Comparison of ENCODE assay signal across 8 cellular contexts in the genomic region with DNA sequence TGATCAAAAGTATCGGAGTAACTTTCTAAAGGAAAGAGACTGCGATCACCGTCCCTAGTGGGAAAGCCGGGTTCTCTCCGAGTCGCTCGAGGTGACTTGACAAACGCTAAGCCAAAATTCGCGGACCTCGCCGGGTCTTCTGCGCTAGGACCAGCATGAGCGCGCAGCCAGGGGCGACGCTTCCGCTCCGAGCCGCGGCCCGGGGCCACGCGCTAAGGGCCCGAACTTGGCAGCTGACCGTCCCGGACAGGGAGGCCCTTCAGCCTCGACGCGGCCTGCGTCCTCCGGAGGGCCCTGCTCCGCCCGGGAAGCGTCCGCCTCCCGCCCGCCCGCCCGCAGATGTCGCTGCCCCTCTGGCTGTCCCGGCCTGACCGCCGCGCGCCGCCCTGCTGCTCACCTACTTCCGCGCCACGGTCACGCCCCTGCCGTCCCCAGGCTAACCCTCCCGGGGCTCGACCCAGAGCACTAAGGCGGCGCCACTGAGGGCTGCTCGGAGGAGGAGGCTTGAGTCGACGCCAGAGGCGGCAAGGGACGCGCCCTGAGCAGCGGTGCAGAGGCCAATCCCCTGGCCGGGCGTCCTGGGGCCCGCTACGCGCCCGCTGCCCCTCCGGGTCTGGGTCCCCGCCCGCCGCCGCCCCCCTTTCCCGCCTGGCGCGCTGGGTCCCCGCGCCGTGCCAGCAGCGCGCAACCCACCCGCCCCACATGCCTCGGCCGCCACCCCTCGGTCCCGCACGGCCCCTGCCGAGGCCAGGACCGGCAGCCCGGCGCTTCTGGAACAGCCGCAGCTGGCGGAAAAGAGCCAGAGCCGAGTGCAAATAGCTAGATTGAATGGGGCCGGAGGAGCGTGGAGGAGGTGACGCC. TPM values are rescaled to one million over a fixed set of nuclear protein-coding genes. Genes with fewer than 3 reads are reported as not detected.
DNase-seq lines count a peak whose midpoint lies in the region; ATAC-seq, FAIRE-seq and TF ChIP-seq lines count a peak whose summit lies in the region.

No MANE protein-coding gene starts in this region.

- H3K4me1 ChIP-seq in testis = no peaks in the 10 kb centered on the region

- no peak for TF ChIP-seq POLR2A in testis (IDR thresholded peaks at IDR 0.05)

- DNase-seq in DMS153 treated with DMSO at 0.1 percent for 48 hours (lab: John Stamatoyannopoulos, UW; ENCODE audit: unreplicated experiment) (peak; percentile 90), HuH-7.5 (ENCODE audit: low spot score) (peak; percentile 68), RWPE1 (ENCODE audit: low spot score) (peak; percentile 70), frontal cortex (ENCODE audit: low spot score in 2 of 2) (peak; percentile 60 to 69), occipital lobe (lab: John Stamatoyannopoulos, UW) (peak; percentile 64), testis (peak; percentile 79)
- DNase-seq in activated effector memory CD4-positive, alpha-beta T cell treated with Interleukin-2 at 50 U/mL for 16 hours = peak; percentile 69

- H3K27ac ChIP-seq in RWPE1 (peak overlapping the region; percentile 99), testis (peak overlapping the region; percentile 88 to 98)

- H3K36me3 ChIP-seq in testis (ENCODE audit: low read depth, missing control alignments) = no peaks in the 10 kb centered on the region

- peak; percentile 54 for TF ChIP-seq CTCF in RWPE1 (conservative IDR thresholded peaks at IDR 0.05; ENCODE audit: low read depth)
- TF ChIP-seq CTCF in testis (IDR thresholded peaks at IDR 0.05) = no peak

- ATAC-seq in GM21423 (IDR thresholded peaks at IDR 0.05; ENCODE audit: unreplicated experiment) = peak; percentile 44

- peak overlapping the region; percentile 73 to 82 for H3K4me3 ChIP-seq in testis

- 1% methylated on average over 15 to 73 of the region's 98 CpGs for WGBS in testis, 2 donors

- FAIRE-seq in frontal cortex (lab: Jason Lieb, UNC) = no peak

- no peaks in the 10 kb centered on the region for H3K9me3 ChIP-seq in testis

- intact Hi-C loops in testis (cut with DNase I; ENCODE audit: low total_unique reads) = loop anchor here (10.0 kb wide), 1 partner anchor 178 kb away; no protein-coding TSS in a partner anchor

- POLR2A ChIA-PET in RWPE1 (lab: Yijun Ruan, JAX; ENCODE audit: low non-redundant PET) = interaction anchor here (0.5 to 1.7 kb wide), 13 partner anchors 36 to 1058 kb away, joined by 3 to 6 read pairs (median 3); no protein-coding TSS in a partner anchor

- CTCF ChIA-PET in RWPE1 (lab: Yijun Ruan, JAX) = interaction anchor here (0.5 to 2.7 kb wide), 8 partner anchors 41 to 1005 kb away, joined by 3 to 21 read pairs (median 3); no protein-coding TSS in a partner anchor

- no peaks in the 10 kb centered on the region for H3K27me3 ChIP-seq in testis

RNA-seq across cellular contexts. Expression of a gene that starts 0.9 kb away (rescaled TPM):
- 6.9 TPM for total RNA-seq in frontal cortex
- 5.3 TPM for total RNA-seq in occipital lobe
- total RNA-seq in testis = 10 to 100 TPM; 12.3 to 14.6 TPM
- polyA plus RNA-seq in testis (ENCODE audit: insufficient read depth, low read depth, low replicate concordance) = 17.4 TPM

Comparison
In these comparisons a context has a peak if more than half of its experiments do, and no peak if none do; other contexts are left out.
1. Peak in every context shown above with its lines: DNase-seq, ATAC-seq, H3K4me3 ChIP-seq and H3K27ac ChIP-seq.